1 cellular context compared by ENCODE assay signal in the genomic region with DNA sequence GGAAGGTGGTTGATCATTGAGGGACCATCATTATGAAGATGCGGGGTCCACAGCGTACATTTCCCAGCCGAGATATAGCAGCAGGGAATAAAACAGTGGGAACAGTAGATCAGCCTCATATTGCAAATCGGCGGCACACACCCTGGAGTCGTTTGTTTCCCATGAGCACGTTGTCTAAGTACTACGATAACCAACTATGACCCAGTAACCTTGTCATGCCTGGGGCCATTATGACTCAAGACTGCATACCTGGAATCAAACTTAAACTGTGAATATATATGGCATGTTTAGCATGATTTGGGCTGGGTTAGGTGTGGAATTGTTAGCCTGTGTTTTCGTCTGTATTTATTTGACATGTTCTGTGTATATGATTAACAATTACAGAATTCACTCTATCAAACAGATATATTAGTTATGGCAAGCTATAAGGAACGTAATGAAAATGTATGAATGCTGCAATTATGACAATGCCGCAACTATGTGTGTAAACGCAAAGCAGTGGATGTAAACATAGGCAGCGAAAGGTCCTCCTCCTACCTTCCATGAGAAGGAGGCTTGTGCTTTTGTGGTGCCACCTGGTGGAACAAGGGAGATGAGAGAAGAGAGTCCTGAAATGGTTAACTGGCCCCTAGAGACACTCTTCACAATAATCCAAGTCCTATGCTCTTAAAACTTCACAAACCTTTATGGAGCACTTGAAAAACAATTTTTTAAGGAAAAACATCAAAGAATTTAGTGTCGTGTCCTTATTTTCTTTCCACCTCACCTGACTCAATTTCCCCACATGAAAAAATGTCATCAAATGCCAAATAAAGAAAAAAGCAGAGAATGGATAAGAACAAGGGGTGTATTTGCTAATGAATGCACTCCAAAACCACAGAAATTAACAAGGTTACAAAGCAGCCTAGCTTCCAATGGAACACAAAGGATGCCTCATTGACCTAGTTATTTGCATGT.
TF ChIP-seq lines count a peak whose summit lies in the region.

No MANE protein-coding gene starts in this region.

TF ChIP-seq in H1, 55 proteins besides CTCF, POLR2A, EP300 and RAD21:
- TF ChIP-seq NANOG (IDR thresholded peaks at IDR 0.05; ENCODE audit: insufficient read depth, low read depth, low read length, poor library complexity, severe bottlenecking) (no peak), RFX5 (IDR thresholded peaks at IDR 0.05; ENCODE audit: borderline replicate concordance, low read depth, low read length) (no peak), SAP30 (IDR thresholded peaks at IDR 0.05; ENCODE audit: insufficient read depth, insufficient replicate concordance, low read length) (no peak), PHF8 (conservative IDR thresholded peaks at IDR 0.05; ENCODE audit: low read depth, low read length) (no peak), SIX5 (IDR thresholded peaks at IDR 0.05; ENCODE audit: low read depth, low read length) (no peak), RXRA (IDR thresholded peaks at IDR 0.05; ENCODE audit: insufficient read depth, low read depth, low read length) (no peak), ZNF274 (IDR thresholded peaks at IDR 0.05; ENCODE audit: borderline replicate concordance, extremely low read depth, low read length) (no peak), FOSL1 (IDR thresholded peaks at IDR 0.05; ENCODE audit: insufficient read depth, low read depth, low read length) (no peak), SIRT6 (IDR thresholded peaks at IDR 0.05; ENCODE audit: low read length) (no peak), GTF2F1 (IDR thresholded peaks at IDR 0.05; ENCODE audit: borderline replicate concordance, low read depth, low read length) (no peak), TAF7 (optimal IDR thresholded peaks at IDR 0.05; ENCODE audit: borderline replicate concordance, low read depth, low read length) (no peak), CREB1 (IDR thresholded peaks at IDR 0.05) (no peak), TAF1 (IDR thresholded peaks at IDR 0.05; ENCODE audit: low read depth, low read length) (no peak), NRF1 (IDR thresholded peaks at IDR 0.05; ENCODE audit: low read depth, low read length) (no peak)
- TF ChIP-seq, protein P1, sequence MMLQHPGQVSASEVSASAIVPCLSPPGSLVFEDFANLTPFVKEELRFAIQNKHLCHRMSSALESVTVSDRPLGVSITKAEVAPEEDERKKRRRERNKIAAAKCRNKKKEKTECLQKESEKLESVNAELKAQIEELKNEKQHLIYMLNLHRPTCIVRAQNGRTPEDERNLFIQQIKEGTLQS (IDR thresholded peaks at IDR 0.05; ENCODE audit: insufficient read depth, low read depth, low read length) = no peak
